Comparison of ENCODE assay signal across 12 cellular contexts in genomic region chr19:44807162-44807561, GRCh38. TPM values are rescaled to one million over a fixed set of nuclear protein-coding genes. Genes with fewer than 3 reads are reported as not detected.
A peak's percentile ranks its signal among the peaks of the same experiment; 100 is the strongest.
DNase-seq lines count a peak whose midpoint lies in the region; ATAC-seq and TF ChIP-seq lines count a peak whose summit lies in the region.
"Had no signal": no experiment of that assay in that cellular context is flagged by ENCODE, and none has a peak within 500 bp of the region (broad histone marks: within the 10 kb centered on the region; RNA-seq: fewer than 3 reads in every experiment).

No MANE protein-coding gene starts in this region.

- H3K36me3 ChIP-seq in GM23338 (ENCODE audit: insufficient read depth): no peaks in the 10 kb centered on the region
- H3K36me3 ChIP-seq in colonic mucosa: no peaks in the 10 kb centered on the region
- H3K36me3 ChIP-seq in parathyroid adenoma (ENCODE audit: control insufficient read depth, insufficient read depth, low read length): no peaks in the 10 kb centered on the region

- H3K9ac ChIP-seq in colonic mucosa (ENCODE audit: low read depth in 2 of 2, low read length in 2 of 2) (no peak overlapping the region), parathyroid adenoma (no peak overlapping the region)

- H3K4me1 ChIP-seq in GM23338 (ENCODE audit: insufficient read depth) (peaks cover 34% of the 10 kb centered on the region), colonic mucosa (peaks cover 10% of the 10 kb centered on the region), parathyroid adenoma (peaks cover 18% of the 10 kb centered on the region)

- no peaks in the 10 kb centered on the region for H3K79me2 ChIP-seq in GM23338 (replicated peaks; ENCODE audit: insufficient read depth)
- no peaks in the 10 kb centered on the region for H3K79me2 ChIP-seq in parathyroid adenoma

- H3K4me3 Mint-ChIP-seq in GM23338: no peak overlapping the region
- no peak overlapping the region for H3K4me3 Mint-ChIP-seq in immature natural killer cell

- DNase-seq in GM23338 (ENCODE audit: low spot score) (peak; percentile 32), NCI-H345 (lab: John Stamatoyannopoulos, UW) (peak; percentile 75), colonic mucosa (peak; percentile 80), immature natural killer cell (no peak), superior temporal gyrus (ENCODE audit: extremely low spot score) (no peak)
- DNase-seq: heart left ventricle, Kasumi-1 had no signal

- H3K4me2 ChIP-seq in GM23338: peak overlapping the region; percentile 24
- no peak overlapping the region for H3K4me2 ChIP-seq in parathyroid adenoma (ENCODE audit: low read length)

- peaks cover 6% of the 10 kb centered on the region; the same call in 1 of the 2 replicates for H4K20me1 ChIP-seq in GM23338 (replicated peaks; ENCODE audit: insufficient read depth)

- H3K9me3 Mint-ChIP-seq in GM23338: no peaks in the 10 kb centered on the region; the same call in 2 of the 3 replicates
- no peaks in the 10 kb centered on the region for H3K9me3 Mint-ChIP-seq in immature natural killer cell
- H3K9me3 Mint-ChIP-seq: neural crest cell had no signal

- H3K4me1 Mint-ChIP-seq in GM23338: peaks cover 41% of the 10 kb centered on the region
- peaks cover 0 to 2% of the 10 kb centered on the region in 2 donors for H3K4me1 Mint-ChIP-seq in immature natural killer cell

- intact Hi-C loops in colonic mucosa (cut with DNase I): no loop called here

- H2AFZ ChIP-seq in GM23338 (no peak overlapping the region), parathyroid adenoma (peak overlapping the region; percentile 93)

- H3F3A ChIP-seq in GM23338 (replicated peaks; ENCODE audit: low read depth): 0 out of 2 replicates have a peak, but pooled peaks cover 6% of the 10 kb centered on the region

- no peak overlapping the region for H3K27ac ChIP-seq in GM23338 (ENCODE audit: low read depth)
- H3K27ac ChIP-seq in colonic mucosa: no peak overlapping the region
- H3K27ac ChIP-seq in parathyroid adenoma: peak overlapping the region; percentile 96

- H3K27me3 Mint-ChIP-seq in GM23338 (ENCODE audit: insufficient read depth, low read depth, poor library complexity) (peaks cover 47% of the 10 kb centered on the region), immature natural killer cell (ENCODE audit: low read depth in 3 of 3) (peaks cover 2 to 8% (median 2%) of the 10 kb centered on the region in 3 donors)

- H3K4me3 ChIP-seq in GM23338 (peak overlapping the region; percentile 14; the same call in 1 of the 2 replicates), colonic mucosa (no peak overlapping the region), parathyroid adenoma (ENCODE audit: low read depth, low read length) (no peak overlapping the region)
- H3K4me3 ChIP-seq: heart left ventricle had no signal

- no peak; the same call in 2 of the 3 replicates for ATAC-seq in GM23338
- ATAC-seq in HG03135 (IDR thresholded peaks at IDR 0.05; ENCODE audit: unreplicated experiment): no peak
- no peak for ATAC-seq in HG02852 (IDR thresholded peaks at IDR 0.05; ENCODE audit: unreplicated experiment)

- H3K36me3 Mint-ChIP-seq in GM23338 (ENCODE audit: low read depth) (peaks cover 17% of the 10 kb centered on the region), immature natural killer cell (no peaks in the 10 kb centered on the region)

- H3K27ac Mint-ChIP-seq in GM23338 (no peak overlapping the region), immature natural killer cell (no peak overlapping the region)

- H3K9me2 ChIP-seq in GM23338 (ENCODE audit: insufficient read depth): no peaks in the 10 kb centered on the region

- H3K9me3 ChIP-seq in colonic mucosa: no peaks in the 10 kb centered on the region
- no peaks in the 10 kb centered on the region for H3K9me3 ChIP-seq in parathyroid adenoma (ENCODE audit: control insufficient read depth, low read length)
- H3K9me3 ChIP-seq: heart left ventricle had no signal

- no peak for TF ChIP-seq CTCF in GM23338 (conservative IDR thresholded peaks at IDR 0.05; ENCODE audit: low read depth in 2 of 2)
- TF ChIP-seq CTCF in colonic mucosa (IDR thresholded peaks at IDR 0.05): no peak
- TF ChIP-seq CTCF in parathyroid adenoma (IDR thresholded peaks at IDR 0.05): no peak

- H3K27me3 ChIP-seq in GM23338 (ENCODE audit: insufficient read depth): peaks cover 55% of the 10 kb centered on the region
- H3K27me3 ChIP-seq in colonic mucosa: no peaks in the 10 kb centered on the region
- no peaks in the 10 kb centered on the region for H3K27me3 ChIP-seq in parathyroid adenoma (ENCODE audit: control insufficient read depth, insufficient read depth, low read length)

TF ChIP-seq in GM23338, 12 proteins besides CTCF, POLR2A, EP300 and RAD21:
- TF ChIP-seq CREB1 (CRISPR knock-in tag; IDR thresholded peaks at IDR 0.05; ENCODE audit: low read depth) (no peak), POLR2AphosphoS5 (IDR thresholded peaks at IDR 0.05; ENCODE audit: low read depth) (0 out of 2 replicates have a peak, but pooled peaks have one; percentile 11)

RNA-seq across cellular contexts. Expression of gene BCAM, which starts 1.7 kb away (rescaled TPM):
- 80.5 and 100 TPM in 2 replicates for total RNA-seq in GM23338 (2014; rRNA removed; shearing (Covaris generic))
- polyA plus RNA-seq in GM23338 (2016; fragmentation: Nextera tagmentation; extraction: Ambion mirVana) (33.3 and 36.9 TPM in 2 replicates), immature natural killer cell (not detected)
- total RNA-seq in colonic mucosa: 10 to 100 TPM; 15.1 to 20.7 TPM
- total RNA-seq: T-helper 1 cell treated with Interleukin-12 subunit alpha and Interleukin-12 subunit beta and Interleukin-4 antibody, amounts not matched to agents 30 ng/mL and 1 ng/mL, for 36 hours had no signal

RNA-seq across cellular contexts. Expression of gene CBLC, which starts 29.5 kb away (rescaled TPM):
- 27.1 and 29.3 TPM in 2 replicates for total RNA-seq in GM23338 (2014; rRNA removed; shearing (Covaris generic))
- 13.8 and 14.5 TPM in 2 replicates for polyA plus RNA-seq in GM23338 (2016; fragmentation: Nextera tagmentation; extraction: Ambion mirVana)
- 10 to 100 TPM; 65.6 to 78.0 TPM for total RNA-seq in colonic mucosa
- polyA plus RNA-seq in immature natural killer cell: not detected
- total RNA-seq: heart left ventricle; neural crest cell; T-helper 1 cell treated with Interleukin-12 subunit alpha and Interleukin-12 subunit beta and Interleukin-4 antibody, amounts not matched to agents 30 ng/mL and 1 ng/mL, for 36 hours had no signal

RNA-seq across cellular contexts. Expression of gene NECTIN2, which starts 38.9 kb away (rescaled TPM):
- 230 and 235 TPM in 2 replicates for total RNA-seq in GM23338 (2014; rRNA removed; shearing (Covaris generic))
- polyA plus RNA-seq in GM23338 (2016; fragmentation: Nextera tagmentation; extraction: Ambion mirVana) (109 and 113 TPM in 2 replicates), immature natural killer cell (under 1 TPM in 2 of 3 donors, not detected in 1; 0.09 to 0.34 TPM)
- total RNA-seq in colonic mucosa: 100 to 1,000 TPM; 115 to 121 TPM

RNA-seq across cellular contexts. Expression of gene BCL3, which starts 58.7 kb away (rescaled TPM):
- total RNA-seq in GM23338 (2014; rRNA removed; shearing (Covaris generic)): 0.62 and 1.4 TPM in 2 replicates
- 3.3 and 4.1 TPM in 2 replicates for polyA plus RNA-seq in GM23338 (2016; fragmentation: Nextera tagmentation; extraction: Ambion mirVana)
- 10 to 100 TPM; 76.4 to 99.5 TPM for total RNA-seq in colonic mucosa
- polyA plus RNA-seq in immature natural killer cell: 10 to 100 TPM in 2 of 3 donors, 1 to 10 TPM in 1; 5.6 to 10.2 (median 10.2) TPM

Comparison
In these comparisons a context has a peak if more than half of its experiments do, and no peak if none do; other contexts are left out.
1. DNase-seq: peak in GM23338 (single experiment), NCI-H345 (single experiment) and colonic mucosa (single experiment); none in immature natural killer cell (0 of 3) and superior temporal gyrus (single experiment).